Comparison of ENCODE assay signal across 2 cellular contexts in the genomic region with DNA sequence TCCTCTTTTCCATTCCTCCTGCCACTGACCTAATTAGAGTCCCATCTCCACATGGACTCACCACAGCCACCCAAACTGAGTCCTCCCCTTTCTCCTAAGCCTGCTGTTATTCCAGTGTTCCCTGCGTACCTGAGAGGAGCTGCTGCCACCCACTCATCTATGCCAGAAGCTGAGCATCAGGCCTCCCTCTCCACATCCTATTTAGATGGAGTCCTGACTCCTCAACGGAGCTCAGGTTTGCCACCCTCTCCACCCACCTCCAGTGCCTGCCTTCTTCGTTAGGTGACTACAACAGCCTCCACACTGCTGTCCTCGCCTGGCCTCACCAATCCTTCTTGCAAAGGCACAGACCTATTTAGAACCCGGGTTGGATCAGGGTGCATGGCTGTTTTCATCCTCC.
TF ChIP-seq lines count a peak whose summit lies in the region.

No MANE protein-coding gene starts in this region.

TF ChIP-seq in GM23338, 12 proteins besides CTCF, POLR2A, EP300 and RAD21 (continues in another document):
- TF ChIP-seq, protein P1, sequence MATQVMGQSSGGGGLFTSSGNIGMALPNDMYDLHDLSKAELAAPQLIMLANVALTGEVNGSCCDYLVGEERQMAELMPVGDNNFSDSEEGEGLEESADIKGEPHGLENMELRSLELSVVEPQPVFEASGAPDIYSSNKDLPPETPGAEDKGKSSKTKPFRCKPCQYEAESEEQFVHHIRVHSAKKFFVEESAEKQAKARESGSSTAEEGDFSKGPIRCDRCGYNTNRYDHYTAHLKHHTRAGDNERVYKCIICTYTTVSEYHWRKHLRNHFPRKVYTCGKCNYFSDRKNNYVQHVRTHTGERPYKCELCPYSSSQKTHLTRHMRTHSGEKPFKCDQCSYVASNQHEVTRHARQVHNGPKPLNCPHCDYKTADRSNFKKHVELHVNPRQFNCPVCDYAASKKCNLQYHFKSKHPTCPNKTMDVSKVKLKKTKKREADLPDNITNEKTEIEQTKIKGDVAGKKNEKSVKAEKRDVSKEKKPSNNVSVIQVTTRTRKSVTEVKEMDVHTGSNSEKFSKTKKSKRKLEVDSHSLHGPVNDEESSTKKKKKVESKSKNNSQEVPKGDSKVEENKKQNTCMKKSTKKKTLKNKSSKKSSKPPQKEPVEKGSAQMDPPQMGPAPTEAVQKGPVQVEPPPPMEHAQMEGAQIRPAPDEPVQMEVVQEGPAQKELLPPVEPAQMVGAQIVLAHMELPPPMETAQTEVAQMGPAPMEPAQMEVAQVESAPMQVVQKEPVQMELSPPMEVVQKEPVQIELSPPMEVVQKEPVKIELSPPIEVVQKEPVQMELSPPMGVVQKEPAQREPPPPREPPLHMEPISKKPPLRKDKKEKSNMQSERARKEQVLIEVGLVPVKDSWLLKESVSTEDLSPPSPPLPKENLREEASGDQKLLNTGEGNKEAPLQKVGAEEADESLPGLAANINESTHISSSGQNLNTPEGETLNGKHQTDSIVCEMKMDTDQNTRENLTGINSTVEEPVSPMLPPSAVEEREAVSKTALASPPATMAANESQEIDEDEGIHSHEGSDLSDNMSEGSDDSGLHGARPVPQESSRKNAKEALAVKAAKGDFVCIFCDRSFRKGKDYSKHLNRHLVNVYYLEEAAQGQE (IDR thresholded peaks at IDR 0.05; ENCODE audit: unreplicated experiment): no peak
- no peak for TF ChIP-seq ZNF462 (CRISPR knock-in tag; IDR thresholded peaks at IDR 0.05)
- TF ChIP-seq ZNF114 (CRISPR knock-in tag; IDR thresholded peaks at IDR 0.05): no peak
- TF ChIP-seq CREB1 (CRISPR knock-in tag; IDR thresholded peaks at IDR 0.05; ENCODE audit: low read depth): no peak
- no peak for TF ChIP-seq POLR2AphosphoS5 (IDR thresholded peaks at IDR 0.05; ENCODE audit: low read depth)
- TF ChIP-seq STAT1 (IDR thresholded peaks at IDR 0.05; ENCODE audit: unreplicated experiment): no peak
- TF ChIP-seq JUNB (IDR thresholded peaks at IDR 0.05; ENCODE audit: unreplicated experiment): no peak
- no peak for TF ChIP-seq EZH2phosphoT487 (IDR thresholded peaks at IDR 0.05; ENCODE audit: unreplicated experiment)
- TF ChIP-seq NANOG (IDR thresholded peaks at IDR 0.05; ENCODE audit: borderline replicate concordance): no peak
- no peak for TF ChIP-seq EZH2 (IDR thresholded peaks at IDR 0.05; ENCODE audit: low read depth, unreplicated experiment)

TF ChIP-seq in H1, 55 proteins besides CTCF, POLR2A, EP300 and RAD21:
- no peak for TF ChIP-seq CHD1 (IDR thresholded peaks at IDR 0.05; ENCODE audit: low read depth, low read length)
- no peak for TF ChIP-seq HDAC6 (IDR thresholded peaks at IDR 0.05; ENCODE audit: low read depth, low read length)
- TF ChIP-seq NRF1 (IDR thresholded peaks at IDR 0.05; ENCODE audit: low read depth, low read length): no peak
- TF ChIP-seq JUND (IDR thresholded peaks at IDR 0.05; ENCODE audit: low read length): no peak
- TF ChIP-seq, protein P2, sequence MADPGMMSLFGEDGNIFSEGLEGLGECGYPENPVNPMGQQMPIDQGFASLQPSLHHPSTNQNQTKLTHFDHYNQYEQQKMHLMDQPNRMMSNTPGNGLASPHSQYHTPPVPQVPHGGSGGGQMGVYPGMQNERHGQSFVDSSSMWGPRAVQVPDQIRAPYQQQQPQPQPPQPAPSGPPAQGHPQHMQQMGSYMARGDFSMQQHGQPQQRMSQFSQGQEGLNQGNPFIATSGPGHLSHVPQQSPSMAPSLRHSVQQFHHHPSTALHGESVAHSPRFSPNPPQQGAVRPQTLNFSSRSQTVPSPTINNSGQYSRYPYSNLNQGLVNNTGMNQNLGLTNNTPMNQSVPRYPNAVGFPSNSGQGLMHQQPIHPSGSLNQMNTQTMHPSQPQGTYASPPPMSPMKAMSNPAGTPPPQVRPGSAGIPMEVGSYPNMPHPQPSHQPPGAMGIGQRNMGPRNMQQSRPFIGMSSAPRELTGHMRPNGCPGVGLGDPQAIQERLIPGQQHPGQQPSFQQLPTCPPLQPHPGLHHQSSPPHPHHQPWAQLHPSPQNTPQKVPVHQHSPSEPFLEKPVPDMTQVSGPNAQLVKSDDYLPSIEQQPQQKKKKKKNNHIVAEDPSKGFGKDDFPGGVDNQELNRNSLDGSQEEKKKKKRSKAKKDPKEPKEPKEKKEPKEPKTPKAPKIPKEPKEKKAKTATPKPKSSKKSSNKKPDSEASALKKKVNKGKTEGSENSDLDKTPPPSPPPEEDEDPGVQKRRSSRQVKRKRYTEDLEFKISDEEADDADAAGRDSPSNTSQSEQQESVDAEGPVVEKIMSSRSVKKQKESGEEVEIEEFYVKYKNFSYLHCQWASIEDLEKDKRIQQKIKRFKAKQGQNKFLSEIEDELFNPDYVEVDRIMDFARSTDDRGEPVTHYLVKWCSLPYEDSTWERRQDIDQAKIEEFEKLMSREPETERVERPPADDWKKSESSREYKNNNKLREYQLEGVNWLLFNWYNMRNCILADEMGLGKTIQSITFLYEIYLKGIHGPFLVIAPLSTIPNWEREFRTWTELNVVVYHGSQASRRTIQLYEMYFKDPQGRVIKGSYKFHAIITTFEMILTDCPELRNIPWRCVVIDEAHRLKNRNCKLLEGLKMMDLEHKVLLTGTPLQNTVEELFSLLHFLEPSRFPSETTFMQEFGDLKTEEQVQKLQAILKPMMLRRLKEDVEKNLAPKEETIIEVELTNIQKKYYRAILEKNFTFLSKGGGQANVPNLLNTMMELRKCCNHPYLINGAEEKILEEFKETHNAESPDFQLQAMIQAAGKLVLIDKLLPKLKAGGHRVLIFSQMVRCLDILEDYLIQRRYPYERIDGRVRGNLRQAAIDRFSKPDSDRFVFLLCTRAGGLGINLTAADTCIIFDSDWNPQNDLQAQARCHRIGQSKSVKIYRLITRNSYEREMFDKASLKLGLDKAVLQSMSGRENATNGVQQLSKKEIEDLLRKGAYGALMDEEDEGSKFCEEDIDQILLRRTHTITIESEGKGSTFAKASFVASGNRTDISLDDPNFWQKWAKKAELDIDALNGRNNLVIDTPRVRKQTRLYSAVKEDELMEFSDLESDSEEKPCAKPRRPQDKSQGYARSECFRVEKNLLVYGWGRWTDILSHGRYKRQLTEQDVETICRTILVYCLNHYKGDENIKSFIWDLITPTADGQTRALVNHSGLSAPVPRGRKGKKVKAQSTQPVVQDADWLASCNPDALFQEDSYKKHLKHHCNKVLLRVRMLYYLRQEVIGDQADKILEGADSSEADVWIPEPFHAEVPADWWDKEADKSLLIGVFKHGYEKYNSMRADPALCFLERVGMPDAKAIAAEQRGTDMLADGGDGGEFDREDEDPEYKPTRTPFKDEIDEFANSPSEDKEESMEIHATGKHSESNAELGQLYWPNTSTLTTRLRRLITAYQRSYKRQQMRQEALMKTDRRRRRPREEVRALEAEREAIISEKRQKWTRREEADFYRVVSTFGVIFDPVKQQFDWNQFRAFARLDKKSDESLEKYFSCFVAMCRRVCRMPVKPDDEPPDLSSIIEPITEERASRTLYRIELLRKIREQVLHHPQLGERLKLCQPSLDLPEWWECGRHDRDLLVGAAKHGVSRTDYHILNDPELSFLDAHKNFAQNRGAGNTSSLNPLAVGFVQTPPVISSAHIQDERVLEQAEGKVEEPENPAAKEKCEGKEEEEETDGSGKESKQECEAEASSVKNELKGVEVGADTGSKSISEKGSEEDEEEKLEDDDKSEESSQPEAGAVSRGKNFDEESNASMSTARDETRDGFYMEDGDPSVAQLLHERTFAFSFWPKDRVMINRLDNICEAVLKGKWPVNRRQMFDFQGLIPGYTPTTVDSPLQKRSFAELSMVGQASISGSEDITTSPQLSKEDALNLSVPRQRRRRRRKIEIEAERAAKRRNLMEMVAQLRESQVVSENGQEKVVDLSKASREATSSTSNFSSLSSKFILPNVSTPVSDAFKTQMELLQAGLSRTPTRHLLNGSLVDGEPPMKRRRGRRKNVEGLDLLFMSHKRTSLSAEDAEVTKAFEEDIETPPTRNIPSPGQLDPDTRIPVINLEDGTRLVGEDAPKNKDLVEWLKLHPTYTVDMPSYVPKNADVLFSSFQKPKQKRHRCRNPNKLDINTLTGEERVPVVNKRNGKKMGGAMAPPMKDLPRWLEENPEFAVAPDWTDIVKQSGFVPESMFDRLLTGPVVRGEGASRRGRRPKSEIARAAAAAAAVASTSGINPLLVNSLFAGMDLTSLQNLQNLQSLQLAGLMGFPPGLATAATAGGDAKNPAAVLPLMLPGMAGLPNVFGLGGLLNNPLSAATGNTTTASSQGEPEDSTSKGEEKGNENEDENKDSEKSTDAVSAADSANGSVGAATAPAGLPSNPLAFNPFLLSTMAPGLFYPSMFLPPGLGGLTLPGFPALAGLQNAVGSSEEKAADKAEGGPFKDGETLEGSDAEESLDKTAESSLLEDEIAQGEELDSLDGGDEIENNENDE (IDR thresholded peaks at IDR 0.05; ENCODE audit: insufficient replicate concordance, low read length): no peak
- TF ChIP-seq GABPA (IDR thresholded peaks at IDR 0.05; ENCODE audit: borderline replicate concordance, insufficient read depth, low read length): no peak
- no peak for TF ChIP-seq SUZ12 (IDR thresholded peaks at IDR 0.05; ENCODE audit: low read length)
- TF ChIP-seq YY1 (IDR thresholded peaks at IDR 0.05; ENCODE audit: low read depth, low read length): no peak
- TF ChIP-seq CEBPB (IDR thresholded peaks at IDR 0.05; ENCODE audit: low read depth, low read length): no peak
